In genomic region chrX:29039501-29039900, GRCh38 we compare ENCODE assay signal across 20 cellular contexts.
"Had no signal": no experiment of that assay in that cellular context is flagged by ENCODE, and none has a peak within 500 bp of the region (broad histone marks: within the 10 kb centered on the region; RNA-seq: fewer than 3 reads in every experiment).

No MANE protein-coding gene starts in this region.

- H3K4me1 ChIP-seq: SJCRH30 had no signal

- H3K9me3 ChIP-seq: MG63, SJCRH30 had no signal

- H3K27me3 ChIP-seq: MG63, SJCRH30 had no signal

- H3K36me3 ChIP-seq: MG63, SJCRH30 had no signal

- H3K27ac ChIP-seq: SJCRH30 had no signal

- H3K4me3 ChIP-seq: MG63, SJCRH30 had no signal

- DNase-seq: IMR-90, Karpas-422, KG1, MG63, NCI-H1092, NCI-H1105 treated with DMSO at 0.1 percent for 48 hours, NCI-H1417 treated with DMSO at 0.1 percent for 48 hours, NCI-H146, NCI-H1694 treated with DMSO at 0.1 percent for 48 hours, NCI-H1930, NCI-H2081, NCI-H2107, NCI-H2227 treated with DMSO at 0.1 percent for 48 hours, NCI-H774, RPMI8226, SHP77 treated with DMSO at 0.1 percent for 48 hours, SJCRH30 had no signal

- FAIRE-seq: HepG2, RCC 7860 had no signal

- ATAC-seq: HepG2, SK-N-SH treated with all-trans-retinoic acid at 6 μM for 48 hours had no signal
